Comparison of ENCODE assay signal across 8 cellular contexts in genomic region chr19:33301011-33301899, GRCh38. TPM values are rescaled to one million over a fixed set of nuclear protein-coding genes. Genes with fewer than 3 reads are reported as not detected.
A peak's percentile ranks its signal among the peaks of the same experiment; 100 is the strongest.
DNase-seq lines count a peak whose midpoint lies in the region; ATAC-seq and TF ChIP-seq lines count a peak whose summit lies in the region.

No MANE protein-coding gene starts in this region.

- H3K4me1 ChIP-seq in tibial artery = peaks cover 0 to 53% (median 38%) of the 10 kb centered on the region in 4 donors

- DNase-seq in activated CD8-positive, alpha-beta memory T cell treated with anti-CD3 and anti-CD28 coated beads, Interleukin-2, amount 50 U/mL, for 48 hours = peak; percentile 49
- no peak for DNase-seq in activated CD8-positive, alpha-beta memory T cell treated with anti-CD3 and anti-CD28 coated beads, Interleukin-2, amount 10 ng/mL, durations not matched to agents 7 days and 5 days
- no peak for DNase-seq in central memory CD8-positive, alpha-beta T cell (ENCODE audit: low spot score in 2 of 2)
- DNase-seq in mesenteric fat pad (ENCODE audit: low spot score) = peak; percentile 89
- no peak for DNase-seq in tibial artery
- no peak for DNase-seq in HuH-7 (ENCODE audit: low spot score)
- no peak for DNase-seq in activated CD4-positive, alpha-beta T cell treated with anti-CD3 and anti-CD28 coated beads, Interleukin-2, amount 10 ng/mL, durations not matched to agents 24 days and 14 days

- no peak overlapping the region for H3K4me3 Mint-ChIP-seq in activated CD8-positive, alpha-beta memory T cell treated with anti-CD3 and anti-CD28 coated beads, Interleukin-2, amount 10 ng/mL, durations not matched to agents 7 days and 5 days
- peak overlapping the region; percentile 72 for H3K4me3 Mint-ChIP-seq in central memory CD8-positive, alpha-beta T cell
- H3K4me3 Mint-ChIP-seq in activated CD4-positive, alpha-beta T cell treated with anti-CD3 and anti-CD28 coated beads, Interleukin-2, amount 10 ng/mL, durations not matched to agents 24 days and 14 days = no peak overlapping the region

- no peaks in the 10 kb centered on the region for H3K36me3 ChIP-seq in tibial artery

- no peaks in the 10 kb centered on the region for H3K9me3 ChIP-seq in tibial artery

- peak overlapping the region; percentile 60 to 68 for H3K4me3 ChIP-seq in tibial artery

- H3K36me3 Mint-ChIP-seq in activated CD8-positive, alpha-beta memory T cell treated with anti-CD3 and anti-CD28 coated beads, Interleukin-2, amount 10 ng/mL, durations not matched to agents 7 days and 5 days = no peaks in the 10 kb centered on the region
- H3K36me3 Mint-ChIP-seq in central memory CD8-positive, alpha-beta T cell (ENCODE audit: insufficient read depth) = peaks cover 3% of the 10 kb centered on the region
- H3K36me3 Mint-ChIP-seq in activated CD4-positive, alpha-beta T cell treated with anti-CD3 and anti-CD28 coated beads, Interleukin-2, amount 10 ng/mL, durations not matched to agents 24 days and 14 days (ENCODE audit: low read depth) = no peaks in the 10 kb centered on the region

- TF ChIP-seq CTCF in tibial artery (IDR thresholded peaks at IDR 0.05) = no peak

- peaks cover 0 to 47% of the 10 kb centered on the region in 2 donors for H3K27me3 ChIP-seq in tibial artery

- H3K27me3 Mint-ChIP-seq in activated CD8-positive, alpha-beta memory T cell treated with anti-CD3 and anti-CD28 coated beads, Interleukin-2, amount 10 ng/mL, durations not matched to agents 7 days and 5 days = peaks cover 43% of the 10 kb centered on the region
- peaks cover 9% of the 10 kb centered on the region for H3K27me3 Mint-ChIP-seq in central memory CD8-positive, alpha-beta T cell
- peaks cover 41% of the 10 kb centered on the region for H3K27me3 Mint-ChIP-seq in activated CD4-positive, alpha-beta T cell treated with anti-CD3 and anti-CD28 coated beads, Interleukin-2, amount 10 ng/mL, durations not matched to agents 24 days and 14 days

- H3K27ac ChIP-seq in tibial artery = no peak overlapping the region

- H3K27ac Mint-ChIP-seq in activated CD8-positive, alpha-beta memory T cell treated with anti-CD3 and anti-CD28 coated beads, Interleukin-2, amount 10 ng/mL, durations not matched to agents 7 days and 5 days = no peak overlapping the region
- H3K27ac Mint-ChIP-seq in central memory CD8-positive, alpha-beta T cell (ENCODE audit: low read depth) = no peak overlapping the region
- H3K27ac Mint-ChIP-seq in activated CD4-positive, alpha-beta T cell treated with anti-CD3 and anti-CD28 coated beads, Interleukin-2, amount 10 ng/mL, durations not matched to agents 24 days and 14 days = no peak overlapping the region

- no peaks in the 10 kb centered on the region for H3K4me1 Mint-ChIP-seq in activated CD8-positive, alpha-beta memory T cell treated with anti-CD3 and anti-CD28 coated beads, Interleukin-2, amount 10 ng/mL, durations not matched to agents 7 days and 5 days
- H3K4me1 Mint-ChIP-seq in central memory CD8-positive, alpha-beta T cell = peaks cover 5% of the 10 kb centered on the region
- no peaks in the 10 kb centered on the region for H3K4me1 Mint-ChIP-seq in activated CD4-positive, alpha-beta T cell treated with anti-CD3 and anti-CD28 coated beads, Interleukin-2, amount 10 ng/mL, durations not matched to agents 24 days and 14 days

- intact Hi-C loops in tibial artery (cut with DNase I; ENCODE audit: low total_unique reads) = loop anchor here (10.0 kb wide), 1 partner anchor 104 kb away; no protein-coding TSS in a partner anchor
- intact Hi-C loops in activated CD4-positive, alpha-beta T cell treated with anti-CD3 and anti-CD28 coated beads, Interleukin-2, amount 10 ng/mL, durations not matched to agents 24 days and 14 days (cut with micrococcal nuclease) = no loop called here

- no peaks in the 10 kb centered on the region for H3K9me3 Mint-ChIP-seq in activated CD8-positive, alpha-beta memory T cell treated with anti-CD3 and anti-CD28 coated beads, Interleukin-2, amount 10 ng/mL, durations not matched to agents 7 days and 5 days (ENCODE audit: low read depth)
- H3K9me3 Mint-ChIP-seq in central memory CD8-positive, alpha-beta T cell = no peaks in the 10 kb centered on the region
- no peaks in the 10 kb centered on the region for H3K9me3 Mint-ChIP-seq in activated CD4-positive, alpha-beta T cell treated with anti-CD3 and anti-CD28 coated beads, Interleukin-2, amount 10 ng/mL, durations not matched to agents 24 days and 14 days

- CTCF ChIA-PET in activated CD8-positive, alpha-beta memory T cell treated with anti-CD3 and anti-CD28 coated beads, Interleukin-2, amount 10 ng/mL, durations not matched to agents 7 days and 5 days (lab: Charles Lee) = interaction anchor here (1.3 to 2.3 kb wide), 2 partner anchors 66 to 106 kb away, joined by 3 to 8 read pairs; no protein-coding TSS in a partner anchor

- no peak for ATAC-seq in activated CD8-positive, alpha-beta memory T cell treated with anti-CD3 and anti-CD28 coated beads, Interleukin-2, amount 10 ng/mL, durations not matched to agents 7 days and 5 days
- ATAC-seq in central memory CD8-positive, alpha-beta T cell (replicated peaks; ENCODE audit: extremely low read depth, poor library complexity, severe bottlenecking) = no peak
- ATAC-seq in GM21526 (IDR thresholded peaks at IDR 0.05; ENCODE audit: low FRiP score, unreplicated experiment) = no peak

RNA-seq across cellular contexts. Expression of gene CEBPA, which starts 1.1 kb away (rescaled TPM):
- total RNA-seq in activated CD8-positive, alpha-beta memory T cell treated with anti-CD3 and anti-CD28 coated beads, Interleukin-2, amount 10 ng/mL, durations not matched to agents 7 days and 5 days = under 1 TPM in 1 of 2 experiments, not detected in 1; 0.23 TPM
- total RNA-seq in mesenteric fat pad = 263 TPM
- total RNA-seq in activated CD4-positive, alpha-beta T cell treated with anti-CD3 and anti-CD28 coated beads, Interleukin-2, amount 10 ng/mL, durations not matched to agents 24 days and 14 days = 1.2 and 1.4 TPM in 2 replicates

Comparison
In these comparisons a context has a peak if more than half of its experiments do, and no peak if none do; other contexts are left out.
1. DNase-seq: peak in activated CD8-positive, alpha-beta memory T cell treated with anti-CD3 and anti-CD28 coated beads, Interleukin-2, amount 50 U/mL, for 48 hours (single experiment) and mesenteric fat pad (single experiment); none in activated CD8-positive, alpha-beta memory T cell treated with anti-CD3 and anti-CD28 coated beads, Interleukin-2, amount 10 ng/mL, durations not matched to agents 7 days and 5 days (single experiment), central memory CD8-positive, alpha-beta T cell (0 of 2), tibial artery (0 of 2), HuH-7 (single experiment) and activated CD4-positive, alpha-beta T cell treated with anti-CD3 and anti-CD28 coated beads, Interleukin-2, amount 10 ng/mL, durations not matched to agents 24 days and 14 days (single experiment).
2. RNA of gene CEBPA, which starts 1.1 kb away (total RNA-seq): 263 TPM in mesenteric fat pad (single experiment); 1.2 to 1.4 TPM in activated CD4-positive, alpha-beta T cell treated with anti-CD3 and anti-CD28 coated beads, Interleukin-2, amount 10 ng/mL, durations not matched to agents 24 days and 14 days and 0.23 TPM in activated CD8-positive, alpha-beta memory T cell treated with anti-CD3 and anti-CD28 coated beads, Interleukin-2, amount 10 ng/mL, durations not matched to agents 7 days and 5 days; every median in the first group is over 100 times any median in the second.